8 cellular contexts compared by ENCODE assay signal in the genomic region with DNA sequence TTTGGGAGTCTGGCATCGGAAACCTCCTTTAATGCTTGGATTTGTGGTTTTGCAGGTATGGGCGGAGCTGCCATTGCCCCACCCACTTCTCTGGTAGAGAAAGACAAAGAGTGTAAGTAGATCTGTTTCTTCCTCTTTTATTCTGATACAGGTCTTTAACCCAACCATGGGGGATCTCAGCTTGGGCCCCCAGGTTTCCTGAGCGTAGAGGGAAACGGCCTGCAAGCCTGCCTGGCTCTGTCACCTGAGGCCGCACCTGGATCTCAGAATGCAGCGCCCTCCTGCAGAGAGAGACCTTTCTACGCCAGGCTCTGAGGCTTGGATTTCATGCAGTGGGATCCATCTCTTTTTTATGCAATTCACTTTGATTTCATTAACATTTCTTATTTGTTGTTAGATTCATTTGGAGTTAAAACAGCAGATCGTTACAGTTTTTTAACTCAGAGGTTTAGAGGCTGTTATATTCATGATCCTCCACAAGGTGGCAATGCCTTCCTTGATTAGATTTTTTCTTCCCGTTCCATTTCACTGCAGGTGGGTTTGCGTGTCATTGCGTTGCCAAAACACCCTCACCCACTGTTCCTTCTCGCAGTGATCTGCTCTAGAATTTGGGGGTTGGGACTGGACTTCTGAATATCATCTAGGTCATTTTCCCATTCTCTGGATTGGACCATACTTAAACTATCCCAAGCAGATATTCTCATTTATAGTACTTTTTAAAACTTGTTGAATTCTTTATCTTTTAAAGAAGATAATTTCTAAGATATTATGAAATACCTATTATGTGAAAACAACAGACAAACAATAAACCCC. TPM values are rescaled to one million over a fixed set of nuclear protein-coding genes. Genes with fewer than 3 reads are reported as not detected.
A peak's percentile ranks its signal among the peaks of the same experiment; 100 is the strongest.
DNase-seq lines count a peak whose midpoint lies in the region; ATAC-seq and TF ChIP-seq lines count a peak whose summit lies in the region.

No MANE protein-coding gene starts in this region.

- no peak overlapping the region for H3K4me3 Mint-ChIP-seq in activated naive CD8-positive, alpha-beta T cell treated with anti-CD3 and anti-CD28 coated beads, Interleukin-2, amount 50 U/mL, for 24 hours
- peak overlapping the region; percentile 63 for H3K4me3 Mint-ChIP-seq in stimulated activated effector memory CD8-positive, alpha-beta T cell treated with anti-CD3 and anti-CD28 coated beads, Interleukin-12 subunit alpha, Interleukin-12 subunit beta, amount 100 ng/mL, for 72 hours

- no peak overlapping the region for H3K4me3 ChIP-seq in left ventricle myocardium inferior

- no peaks in the 10 kb centered on the region for H3K9me3 ChIP-seq in left ventricle myocardium inferior (replicated peaks)

- TF ChIP-seq CTCF in left ventricle myocardium inferior (IDR thresholded peaks at IDR 0.05; ENCODE audit: borderline replicate concordance): peak; percentile 79

- H3K4me1 ChIP-seq in left ventricle myocardium inferior: peaks cover 47% of the 10 kb centered on the region

- H3K9me3 Mint-ChIP-seq in activated naive CD8-positive, alpha-beta T cell treated with anti-CD3 and anti-CD28 coated beads, Interleukin-2, amount 50 U/mL, for 24 hours: no peaks in the 10 kb centered on the region
- H3K9me3 Mint-ChIP-seq in stimulated activated effector memory CD8-positive, alpha-beta T cell treated with anti-CD3 and anti-CD28 coated beads, Interleukin-12 subunit alpha, Interleukin-12 subunit beta, amount 100 ng/mL, for 72 hours: no peaks in the 10 kb centered on the region

- no peak for TF ChIP-seq POLR2A in GM18505 (IDR thresholded peaks at IDR 0.05; ENCODE audit: borderline replicate concordance, extremely low read depth, insufficient read depth, insufficient read length)

- H3K36me3 ChIP-seq in left ventricle myocardium inferior: peaks cover 87% of the 10 kb centered on the region

- peaks cover 17% of the 10 kb centered on the region for H3K4me1 Mint-ChIP-seq in activated naive CD8-positive, alpha-beta T cell treated with anti-CD3 and anti-CD28 coated beads, Interleukin-2, amount 50 U/mL, for 24 hours
- peaks cover 50% of the 10 kb centered on the region for H3K4me1 Mint-ChIP-seq in stimulated activated effector memory CD8-positive, alpha-beta T cell treated with anti-CD3 and anti-CD28 coated beads, Interleukin-12 subunit alpha, Interleukin-12 subunit beta, amount 100 ng/mL, for 72 hours

- peak overlapping the region; percentile 67 for H3K27ac Mint-ChIP-seq in activated naive CD8-positive, alpha-beta T cell treated with anti-CD3 and anti-CD28 coated beads, Interleukin-2, amount 50 U/mL, for 24 hours
- H3K27ac Mint-ChIP-seq in stimulated activated effector memory CD8-positive, alpha-beta T cell treated with anti-CD3 and anti-CD28 coated beads, Interleukin-12 subunit alpha, Interleukin-12 subunit beta, amount 100 ng/mL, for 72 hours: peak overlapping the region; percentile 92

- ATAC-seq in Right ventricle myocardium inferior (peak; percentile 14), GM18505 (IDR thresholded peaks at IDR 0.05; ENCODE audit: unreplicated experiment) (no peak)
- no peak for ATAC-seq in activated naive CD8-positive, alpha-beta T cell treated with anti-CD3 and anti-CD28 coated beads, Interleukin-2, amount 50 U/mL, for 24 hours
- ATAC-seq in stimulated activated effector memory CD8-positive, alpha-beta T cell treated with anti-CD3 and anti-CD28 coated beads, Interleukin-12 subunit alpha, Interleukin-12 subunit beta, amount 100 ng/mL, for 72 hours: peak; percentile 64

- no peaks in the 10 kb centered on the region for H3K27me3 ChIP-seq in left ventricle myocardium inferior (ENCODE audit: low read depth)

- no peaks in the 10 kb centered on the region for H3K27me3 Mint-ChIP-seq in activated naive CD8-positive, alpha-beta T cell treated with anti-CD3 and anti-CD28 coated beads, Interleukin-2, amount 50 U/mL, for 24 hours

- no peak overlapping the region for H3K27ac ChIP-seq in left ventricle myocardium inferior (replicated peaks)

- H3K36me3 Mint-ChIP-seq in activated naive CD8-positive, alpha-beta T cell treated with anti-CD3 and anti-CD28 coated beads, Interleukin-2, amount 50 U/mL, for 24 hours (ENCODE audit: low read depth): peaks cover 73% of the 10 kb centered on the region
- peaks cover 100% of the 10 kb centered on the region for H3K36me3 Mint-ChIP-seq in stimulated activated effector memory CD8-positive, alpha-beta T cell treated with anti-CD3 and anti-CD28 coated beads, Interleukin-12 subunit alpha, Interleukin-12 subunit beta, amount 100 ng/mL, for 72 hours

- intact Hi-C loops in Right ventricle myocardium inferior (cut with DNase I) (loop anchor here (2.0 kb wide), 2 partner anchors 42 to 292 kb away; no protein-coding TSS in a partner anchor), cardiac septum (cut with DNase I) (loop anchor here (2.0 kb wide), 1 partner anchor 292 kb away; no protein-coding TSS in a partner anchor), left ventricle myocardium inferior (cut with micrococcal nuclease) (loop anchor here (10.0 kb wide), 2 partner anchors 96 to 296 kb away; a partner anchor contains a TSS)

- DNase-seq in Right ventricle myocardium inferior (ENCODE audit: missing footprints): no peak
- no peak for DNase-seq in cardiac septum (ENCODE audit: low spot score)
- peak; percentile 5 for DNase-seq in NCI-H1694 treated with DMSO at 0.1 percent for 48 hours (lab: John Stamatoyannopoulos, UW)
- no peak for DNase-seq in activated naive CD8-positive, alpha-beta T cell treated with anti-CD3 and anti-CD28 coated beads, Interleukin-2, amount 50 U/mL, for 24 hours
- DNase-seq in left ventricle myocardium inferior: no peak
- peak in 1 of 2 donors; percentile 55 for DNase-seq in stimulated activated effector memory CD8-positive, alpha-beta T cell treated with anti-CD3 and anti-CD28 coated beads, Interleukin-12 subunit alpha, Interleukin-12 subunit beta, amount 100 ng/mL, for 72 hours (ENCODE audit: low spot score in 2 of 2)
- DNase-seq in UCSD-AML1 (lab: John Stamatoyannopoulos, UW; ENCODE audit: unreplicated experiment): no peak

RNA-seq across cellular contexts. Expression of a gene that starts 20.0 kb away (rescaled TPM):
- total RNA-seq in Right ventricle myocardium inferior: 65.7 TPM
- total RNA-seq in cardiac septum: 70.1 TPM
- total RNA-seq in left ventricle myocardium inferior: 56.1 TPM

RNA-seq across cellular contexts. Expression of a gene that starts 46.7 kb away (rescaled TPM):
- total RNA-seq in Right ventricle myocardium inferior: 3.8 TPM
- 0.73 TPM for total RNA-seq in cardiac septum
- 2.3 TPM for total RNA-seq in left ventricle myocardium inferior

Comparison
In these comparisons a context has a peak if more than half of its experiments do, and no peak if none do; other contexts are left out.
1. ATAC-seq: peak in Right ventricle myocardium inferior (single experiment) and stimulated activated effector memory CD8-positive, alpha-beta T cell treated with anti-CD3 and anti-CD28 coated beads, Interleukin-12 subunit alpha, Interleukin-12 subunit beta, amount 100 ng/mL, for 72 hours (single experiment); none in activated naive CD8-positive, alpha-beta T cell treated with anti-CD3 and anti-CD28 coated beads, Interleukin-2, amount 50 U/mL, for 24 hours (single experiment) and GM18505 (single experiment).